9 cellular contexts compared by ENCODE assay signal in genomic region chr14:26394114-26394855, GRCh38.
A peak's percentile ranks its signal among the peaks of the same experiment; 100 is the strongest.
DNase-seq lines count a peak whose midpoint lies in the region; ATAC-seq and TF ChIP-seq lines count a peak whose summit lies in the region.
"Had no signal": no experiment of that assay in that cellular context is flagged by ENCODE, and none has a peak within 500 bp of the region (broad histone marks: within the 10 kb centered on the region; RNA-seq: fewer than 3 reads in every experiment).

No MANE protein-coding gene starts in this region.

- ATAC-seq in Right ventricle myocardium superior (ENCODE audit: poor library complexity) (peak; percentile 82), HG02852 (IDR thresholded peaks at IDR 0.05; ENCODE audit: unreplicated experiment) (no peak), HG03439 (IDR thresholded peaks at IDR 0.05; ENCODE audit: unreplicated experiment) (no peak), GM18505 (IDR thresholded peaks at IDR 0.05; ENCODE audit: unreplicated experiment) (no peak)

- intact Hi-C loops in Right ventricle myocardium superior (cut with DNase I): loop anchor here (10.0 kb wide), 1 partner anchor 591 kb away; no protein-coding TSS in a partner anchor
- intact Hi-C loops in cardiac septum (cut with DNase I): loop anchor here (5.0 to 10.0 kb wide), 2 partner anchors 521 to 588 kb away; no protein-coding TSS in a partner anchor

- no peak for TF ChIP-seq POLR2A in GM18505 (IDR thresholded peaks at IDR 0.05; ENCODE audit: borderline replicate concordance, extremely low read depth, insufficient read depth, insufficient read length)

- DNase-seq in Right ventricle myocardium superior: no peak
- no peak for DNase-seq in cardiac septum (ENCODE audit: low spot score)
- DNase-seq in SK-N-DZ (ENCODE audit: low spot score): peak; percentile 5
- peak; percentile 37 for DNase-seq in iPS-NIHi7 (ENCODE audit: extremely low spot score)
- no peak for DNase-seq in activated CD4-positive, alpha-beta T cell treated with anti-CD3 and anti-CD28 coated beads, Interleukin-2, amount 50 U/mL, for 4 hours
- DNase-seq: GOT3 had no signal

Comparison
In these comparisons a context has a peak if more than half of its experiments do, and no peak if none do; other contexts are left out.
1. DNase-seq: peak in SK-N-DZ (single experiment) and iPS-NIHi7 (single experiment); none in Right ventricle myocardium superior (single experiment), cardiac septum (single experiment) and activated CD4-positive, alpha-beta T cell treated with anti-CD3 and anti-CD28 coated beads, Interleukin-2, amount 50 U/mL, for 4 hours (0 of 2).